In genomic region chr18:48944634-48945033, GRCh38 we compare ENCODE assay signal across 8 cellular contexts. TPM values are rescaled to one million over a fixed set of nuclear protein-coding genes. Genes with fewer than 3 reads are reported as not detected.
DNase-seq lines count a peak whose midpoint lies in the region; ATAC-seq, FAIRE-seq and TF ChIP-seq lines count a peak whose summit lies in the region.

No MANE protein-coding gene starts in this region.

- H3K4me3 ChIP-seq in A549 (peak overlapping the region; percentile 80; the same call in 1 of the 3 replicates), HEK293 (ENCODE audit: low read depth, low read length) (peak overlapping the region; percentile 7)
- peak overlapping the region; percentile 6 for H3K4me3 ChIP-seq in naive thymus-derived CD4-positive, alpha-beta T cell (ENCODE audit: low read length)

- WGBS in A549 (ENCODE audit: missing lambda C conversion rate): 48% methylated on average over 6 of the region's 7 CpGs

- intact Hi-C loops in naive thymus-derived CD4-positive, alpha-beta T cell (cut with micrococcal nuclease): loop anchor here (5.0 to 10.0 kb wide), 6 partner anchors 267 to 1340 kb away; partner anchors contain the start of genes ACAA2 (in 2 of the 2), C18orf32 (in 1 of the 2), CXXC1 (in 1 of the 2) and MBD1 (in 1 of the 2)

- H3K4me1 ChIP-seq in A549 (peaks cover 67% of the 10 kb centered on the region), HEK293 (ENCODE audit: control insufficient read depth, insufficient read depth, low read length) (peaks cover 72% of the 10 kb centered on the region)
- peaks cover 81 to 83% of the 10 kb centered on the region in 2 donors for H3K4me1 ChIP-seq in naive thymus-derived CD4-positive, alpha-beta T cell (ENCODE audit: control insufficient read depth in 2 of 2, insufficient read depth in 2 of 2, low read length in 2 of 2)

- CTCF ChIA-PET in A549 (lab: Yijun Ruan, JAX) (interaction anchor here (1.3 to 3.4 kb wide), 5 partner anchors 11 to 294 kb away, joined by 4 to 15 read pairs (median 10); no protein-coding TSS in a partner anchor), HEK293 (lab: Yijun Ruan, JAX) (interaction anchor here (0.7 to 2.1 kb wide), 5 partner anchors 13 to 269 kb away, joined by 3 to 9 read pairs (median 4); no protein-coding TSS in a partner anchor)
- CTCF ChIA-PET in naive thymus-derived CD4-positive, alpha-beta T cell (lab: Charles Lee): no interaction called here

- H3K9me3 Mint-ChIP-seq in naive thymus-derived CD4-positive, alpha-beta T cell: peaks cover 0 to under 1% (median 0%) of the 10 kb centered on the region in 11 donors

- H3K9me3 ChIP-seq in A549 (no peaks in the 10 kb centered on the region), HEK293 (ENCODE audit: control insufficient read depth, insufficient read depth, low read depth, low read length) (no peaks in the 10 kb centered on the region)
- H3K9me3 ChIP-seq in naive thymus-derived CD4-positive, alpha-beta T cell (ENCODE audit: control insufficient read depth in 2 of 3, low read length in 3 of 3): no peaks in the 10 kb centered on the region

- H3K4me1 Mint-ChIP-seq in naive thymus-derived CD4-positive, alpha-beta T cell: peaks cover 68 to 94% (median 86%) of the 10 kb centered on the region in 7 donors

- H3K36me3 Mint-ChIP-seq in naive thymus-derived CD4-positive, alpha-beta T cell: peaks cover 0 to 74% (median 5%) of the 10 kb centered on the region in 5 donors

- no peak for TF ChIP-seq EP300 in A549 (IDR thresholded peaks at IDR 0.05)

- H3K27me3 ChIP-seq in naive thymus-derived CD4-positive, alpha-beta T cell (ENCODE audit: control insufficient read depth in 2 of 2, insufficient read depth in 2 of 2, low read length in 2 of 2): no peaks in the 10 kb centered on the region

- H3K36me3 ChIP-seq in HEK293 (ENCODE audit: control insufficient read depth in 2 of 2, insufficient read depth in 1 of 2, low read length in 2 of 2): peaks cover 4 to 84% of the 10 kb centered on the region in 2 experiments; a peak in 2 of 3 replicates
- H3K36me3 ChIP-seq in naive thymus-derived CD4-positive, alpha-beta T cell (ENCODE audit: control insufficient read depth in 2 of 3, insufficient read depth in 3 of 3, low read length in 3 of 3): no peaks in the 10 kb centered on the region

- no peak for FAIRE-seq in A549 (lab: Jason Lieb, UNC)

- peak overlapping the region; percentile 92 to 99 for H3K27ac ChIP-seq in A549
- H3K27ac ChIP-seq in HEK293 (ENCODE audit: extremely low read depth, low read depth, low read length): peak overlapping the region; percentile 99
- no peak overlapping the region for H3K27ac ChIP-seq in naive thymus-derived CD4-positive, alpha-beta T cell (ENCODE audit: low read depth, low read length)

- H3K4me3 Mint-ChIP-seq in naive thymus-derived CD4-positive, alpha-beta T cell: peak overlapping the region; percentile 58 to 87 (median 70)

- TF ChIP-seq RAD21 in A549 (conservative IDR thresholded peaks at IDR 0.05 in 1 of 2, IDR thresholded peaks at IDR 0.05 in 1 of 2): no peak

- DNase-seq in A549 (ENCODE audit: low read depth in 1 of 2, low spot score in 1 of 2): no peak
- DNase-seq in cerebellar cortex (ENCODE audit: low spot score): peak; percentile 45
- DNase-seq in naive thymus-derived CD4-positive, alpha-beta T cell: no peak
- DNase-seq in Ammon's horn (ENCODE audit: low spot score): no peak
- no peak for DNase-seq in COR-L47 (lab: John Stamatoyannopoulos, UW)

- no peaks in the 10 kb centered on the region for H3K27me3 Mint-ChIP-seq in naive thymus-derived CD4-positive, alpha-beta T cell

- no peak for ATAC-seq in A549
- no peak for ATAC-seq in naive thymus-derived CD4-positive, alpha-beta T cell
- ATAC-seq in HG03469 (IDR thresholded peaks at IDR 0.05; ENCODE audit: unreplicated experiment): no peak
- no peak for ATAC-seq in HG02970 (IDR thresholded peaks at IDR 0.05; ENCODE audit: low FRiP score, unreplicated experiment)

- POLR2A ChIA-PET in A549 (lab: Yijun Ruan, JAX) (interaction anchor here (1.6 kb wide), 1 partner anchor 13 kb away, joined by 3 read pairs; no protein-coding TSS in a partner anchor), HEK293 (lab: Yijun Ruan, JAX) (interaction anchor here (0.9 to 12.3 kb wide), 9 partner anchors 9 to 222 kb away, joined by 3 to 252 read pairs (median 4); no protein-coding TSS in a partner anchor)
- POLR2A ChIA-PET in naive thymus-derived CD4-positive, alpha-beta T cell (lab: Charles Lee): interaction anchor here (0.9 kb wide), 1 partner anchor 542 kb away, joined by 3 read pairs; the partner anchor contains the start of gene C18orf32

- H3K4me2 ChIP-seq in A549: peak overlapping the region; percentile 97

- H3K27ac Mint-ChIP-seq in naive thymus-derived CD4-positive, alpha-beta T cell: peak overlapping the region in 8 of 9 donors; percentile 3 to 87 (median 72)

- TF ChIP-seq CTCF in A549 (IDR thresholded peaks at IDR 0.05) (no peak), HEK293 (tag by site-specific recombination; IDR thresholded peaks at IDR 0.05) (no peak)

- TF ChIP-seq POLR2A in A549 (IDR thresholded peaks at IDR 0.05; ENCODE audit: low read length): no peak

TF ChIP-seq in A549, 52 proteins besides CTCF, POLR2A, EP300 and RAD21 (continues in another document):
- TF ChIP-seq REST (IDR thresholded peaks at IDR 0.05) (no peak), NR3C1 (IDR thresholded peaks at IDR 0.05) (no peak), GATA3 (IDR thresholded peaks at IDR 0.05; ENCODE audit: borderline replicate concordance) (no peak), HDAC2 (IDR thresholded peaks at IDR 0.05) (no peak), SREBF2 (IDR thresholded peaks at IDR 0.05) (no peak), NPAS2 (CRISPR knock-in tag; IDR thresholded peaks at IDR 0.05; ENCODE audit: borderline replicate concordance) (no peak), FOXS1 (CRISPR knock-in tag; IDR thresholded peaks at IDR 0.05) (no peak)

TF ChIP-seq in HEK293, 187 proteins besides CTCF, POLR2A, EP300 and RAD21:
- TF ChIP-seq KLF8 (tag by site-specific recombination; IDR thresholded peaks at IDR 0.05) (no peak), ZSCAN30 (tag by site-specific recombination; IDR thresholded peaks at IDR 0.05) (no peak), ZNF677 (tag by site-specific recombination; IDR thresholded peaks at IDR 0.05) (no peak), ZNF600 (tag by site-specific recombination; IDR thresholded peaks at IDR 0.05) (peak; percentile 86), ZNF623 (tag by site-specific recombination; IDR thresholded peaks at IDR 0.05) (no peak), ZNF292 (tag by site-specific recombination; IDR thresholded peaks at IDR 0.05; ENCODE audit: borderline replicate concordance, low read depth) (no peak), ZBTB21 (tag by site-specific recombination; IDR thresholded peaks at IDR 0.05) (no peak), ZNF214 (tag by site-specific recombination; IDR thresholded peaks at IDR 0.05; ENCODE audit: borderline replicate concordance) (no peak), WT1 (tag by site-specific recombination; IDR thresholded peaks at IDR 0.05) (0 out of 2 replicates have a peak, but pooled peaks have one; percentile 1), ZNF416 (tag by site-specific recombination; IDR thresholded peaks at IDR 0.05) (no peak), ZNF704 (tag by site-specific recombination; IDR thresholded peaks at IDR 0.05) (no peak), ZNF274 (IDR thresholded peaks at IDR 0.05; ENCODE audit: low read length) (no peak), ZNF274 (tag by site-specific recombination; IDR thresholded peaks at IDR 0.05; ENCODE audit: borderline replicate concordance) (no peak), ZNF629 (tag by site-specific recombination; IDR thresholded peaks at IDR 0.05) (no peak)
- TF ChIP-seq, protein P1, sequence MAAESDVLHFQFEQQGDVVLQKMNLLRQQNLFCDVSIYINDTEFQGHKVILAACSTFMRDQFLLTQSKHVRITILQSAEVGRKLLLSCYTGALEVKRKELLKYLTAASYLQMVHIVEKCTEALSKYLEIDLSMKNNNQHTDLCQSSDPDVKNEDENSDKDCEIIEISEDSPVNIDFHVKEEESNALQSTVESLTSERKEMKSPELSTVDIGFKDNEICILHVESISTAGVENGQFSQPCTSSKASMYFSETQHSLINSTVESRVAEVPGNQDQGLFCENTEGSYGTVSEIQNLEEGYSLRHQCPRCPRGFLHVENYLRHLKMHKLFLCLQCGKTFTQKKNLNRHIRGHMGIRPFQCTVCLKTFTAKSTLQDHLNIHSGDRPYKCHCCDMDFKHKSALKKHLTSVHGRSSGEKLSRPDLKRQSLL (tag by site-specific recombination; IDR thresholded peaks at IDR 0.05): peak; percentile 54; the same call in 1 of the 2 replicates

RNA-seq across cellular contexts. Expression of gene SMAD7, which starts 6.1 kb away (rescaled TPM):
- polyA plus RNA-seq in A549 (2011; rRNA removed) (18.9 and 19.9 TPM in 2 replicates), A549 (2017; fragmentation: RNase III; extraction: RNeasy Plus Mini Kit Qiagen cat#74134 plus additional on column Dnase treatment) (26.9 to 29.1 TPM (median 29.0 TPM) in 3 replicates)
- 38.2 and 48.5 TPM in 2 replicates for polyA plus RNA-seq in A549 (2012; cell fraction: cytosol; rRNA removed)
- polyA plus RNA-seq in A549 (2012; cell fraction: nucleus; rRNA removed): 76.0 and 84.4 TPM in 2 replicates
- polyA minus RNA-seq in A549 (2011; rRNA and poly(A)+ RNA removed): 51.4 and 52.2 TPM in 2 replicates
- 10 to 100 TPM; 21.2 to 79.4 (median 30.1) TPM for total RNA-seq in naive thymus-derived CD4-positive, alpha-beta T cell
- polyA plus RNA-seq in naive thymus-derived CD4-positive, alpha-beta T cell: 1 to 10 TPM; 5.3 to 6.5 TPM

Comparison
In these comparisons a context has a peak if more than half of its experiments do, and no peak if none do; other contexts are left out.
1. H3K4me3 ChIP-seq: peak in every context shown above with its lines; median percentile 80 in A549; 7 in HEK293; 6 in naive thymus-derived CD4-positive, alpha-beta T cell.